ENCODE assay signal across 8 cellular contexts in the genomic region with DNA sequence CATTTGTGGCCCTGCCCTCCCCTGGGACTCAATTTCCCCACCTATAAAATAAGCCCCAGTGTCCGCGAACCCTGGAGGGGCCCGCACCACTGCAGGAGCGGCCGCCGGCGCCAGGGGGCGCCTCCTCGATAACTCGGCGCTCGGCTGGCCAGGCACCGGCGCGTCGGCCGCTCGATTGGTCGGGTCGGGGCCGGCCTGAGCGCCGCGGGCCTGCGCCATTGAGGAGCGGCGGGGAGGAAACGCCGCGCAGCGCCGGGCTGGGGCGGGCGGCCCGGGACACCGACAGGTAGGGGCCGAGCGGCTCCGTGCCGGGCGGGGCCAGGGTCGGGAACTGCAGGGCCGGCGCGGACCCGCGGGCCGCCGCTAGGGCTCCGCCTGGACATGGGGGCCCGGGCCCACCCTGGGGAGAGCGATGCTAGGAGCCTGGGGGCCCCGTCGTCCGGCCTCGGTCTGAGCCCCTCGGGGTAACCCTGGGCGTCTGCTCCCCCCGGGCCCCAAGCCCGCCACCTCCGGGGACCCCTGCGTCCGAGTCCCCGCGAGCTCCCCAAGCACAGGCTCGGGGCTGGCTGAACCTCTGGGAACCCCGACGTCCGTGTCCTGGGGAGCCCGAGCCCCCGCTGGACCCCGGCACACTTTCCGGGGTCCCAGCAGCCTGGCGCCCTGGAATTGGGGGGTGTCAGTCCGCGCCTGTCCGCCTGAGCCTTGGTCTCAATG. TPM values are rescaled to one million over a fixed set of nuclear protein-coding genes. Genes with fewer than 3 reads are reported as not detected.
DNase-seq lines count a peak whose midpoint lies in the region; ATAC-seq and TF ChIP-seq lines count a peak whose summit lies in the region.

A gene with protein sequence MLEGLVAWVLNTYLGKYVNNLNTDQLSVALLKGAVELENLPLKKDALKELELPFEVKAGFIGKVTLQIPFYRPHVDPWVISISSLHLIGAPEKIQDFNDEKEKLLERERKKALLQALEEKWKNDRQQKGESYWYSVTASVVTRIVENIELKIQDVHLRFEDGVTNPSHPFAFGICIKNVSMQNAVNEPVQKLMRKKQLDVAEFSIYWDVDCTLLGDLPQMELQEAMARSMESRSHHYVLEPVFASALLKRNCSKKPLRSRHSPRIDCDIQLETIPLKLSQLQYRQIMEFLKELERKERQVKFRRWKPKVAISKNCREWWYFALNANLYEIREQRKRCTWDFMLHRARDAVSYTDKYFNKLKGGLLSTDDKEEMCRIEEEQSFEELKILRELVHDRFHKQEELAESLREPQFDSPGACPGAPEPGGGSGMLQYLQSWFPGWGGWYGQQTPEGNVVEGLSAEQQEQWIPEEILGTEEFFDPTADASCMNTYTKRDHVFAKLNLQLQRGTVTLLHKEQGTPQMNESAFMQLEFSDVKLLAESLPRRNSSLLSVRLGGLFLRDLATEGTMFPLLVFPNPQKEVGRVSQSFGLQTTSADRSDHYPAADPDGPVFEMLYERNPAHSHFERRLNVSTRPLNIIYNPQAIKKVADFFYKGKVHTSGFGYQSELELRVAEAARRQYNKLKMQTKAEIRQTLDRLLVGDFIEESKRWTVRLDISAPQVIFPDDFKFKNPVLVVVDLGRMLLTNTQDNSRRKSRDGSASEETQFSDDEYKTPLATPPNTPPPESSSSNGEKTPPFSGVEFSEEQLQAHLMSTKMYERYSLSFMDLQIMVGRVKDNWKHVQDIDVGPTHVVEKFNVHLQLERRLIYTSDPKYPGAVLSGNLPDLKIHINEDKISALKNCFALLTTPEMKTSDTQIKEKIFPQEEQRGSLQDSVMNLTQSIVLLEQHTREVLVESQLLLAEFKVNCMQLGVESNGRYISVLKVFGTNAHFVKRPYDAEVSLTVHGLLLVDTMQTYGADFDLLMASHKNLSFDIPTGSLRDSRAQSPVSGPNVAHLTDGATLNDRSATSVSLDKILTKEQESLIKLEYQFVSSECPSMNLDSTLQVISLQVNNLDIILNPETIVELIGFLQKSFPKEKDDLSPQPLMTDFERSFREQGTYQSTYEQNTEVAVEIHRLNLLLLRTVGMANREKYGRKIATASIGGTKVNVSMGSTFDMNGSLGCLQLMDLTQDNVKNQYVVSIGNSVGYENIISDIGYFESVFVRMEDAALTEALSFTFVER (N-terminal part only) (plus strand): TSS at position 196 of the 714 bp plus-strand sequence. CDS start 4,237 bp downstream, outside the sequence.

- intact Hi-C loops in CD4-positive, alpha-beta T cell (cut with DNase I, micrococcal nuclease), result loop anchor here (1.0 to 5.0 kb wide), 5 partner anchors 19 to 1753 kb away; a partner anchor contains a TSS
- intact Hi-C loops in PC-9 (cut with micrococcal nuclease; ENCODE audit: unreplicated experiment), result no loop called here
- intact Hi-C loops in esophagus muscularis mucosa (cut with DNase I), result no loop called here

- no peaks in the 10 kb centered on the region for H3K27me3 Mint-ChIP-seq in CD4-positive, alpha-beta T cell
- H3K27me3 Mint-ChIP-seq in activated T-cell treated with anti-CD3 and anti-CD28 coated beads, Interleukin-2, amount 50 U/mL, for 24 hours, result no peaks in the 10 kb centered on the region

- H3K79me2 ChIP-seq in PC-9 (ENCODE audit: low read depth), result peaks cover 27% of the 10 kb centered on the region; the same call in 1 of the 2 replicates

- peak; percentile 95 for ATAC-seq in CD4-positive, alpha-beta T cell (ENCODE audit: poor library complexity)
- ATAC-seq in GM19324 (IDR thresholded peaks at IDR 0.05; ENCODE audit: low FRiP score, unreplicated experiment), result peak; percentile 78
- ATAC-seq in HG03571 (IDR thresholded peaks at IDR 0.05; ENCODE audit: unreplicated experiment), result peak; percentile 86

- peak within 1 kb of the TSS; percentile 50 for H3K27ac ChIP-seq in CD4-positive, alpha-beta T cell (ENCODE audit: low read depth, low read length)
- peak within 1 kb of the TSS; percentile 29; the same call in 1 of the 2 replicates for H3K27ac ChIP-seq in PC-9
- peak within 1 kb of the TSS; percentile 87 to 94 (median 90) for H3K27ac ChIP-seq in esophagus muscularis mucosa (replicated peaks in 1 of 4)
- peak within 1 kb of the TSS; percentile 67 for H3K27ac ChIP-seq in muscle layer of duodenum (ENCODE audit: low read length)

- H3K4me3 Mint-ChIP-seq in CD4-positive, alpha-beta T cell, result peak within 1 kb of the TSS; percentile 94
- H3K4me3 Mint-ChIP-seq in activated T-cell treated with anti-CD3 and anti-CD28 coated beads, Interleukin-2, amount 50 U/mL, for 24 hours, result peak within 1 kb of the TSS; percentile 87

- H3K4me3 ChIP-seq in PC-9 (peak within 1 kb of the TSS; percentile 69), esophagus muscularis mucosa (peak within 1 kb of the TSS; percentile 78 to 100 (median 98)), muscle layer of duodenum (ENCODE audit: low read depth in 1 of 2, low read length in 2 of 2) (peak within 1 kb of the TSS; percentile 85 to 98)

- no peaks in the 10 kb centered on the region for H3K9me3 ChIP-seq in CD4-positive, alpha-beta T cell (ENCODE audit: control insufficient read depth, low read length)
- no peaks in the 10 kb centered on the region for H3K9me3 ChIP-seq in PC-9 (ENCODE audit: insufficient read depth, low read depth)
- H3K9me3 ChIP-seq in esophagus muscularis mucosa, result no peaks in the 10 kb centered on the region
- H3K9me3 ChIP-seq in muscle layer of duodenum (ENCODE audit: control insufficient read depth in 1 of 2, low read length in 2 of 2), result no peaks in the 10 kb centered on the region

- peak; percentile 85 for TF ChIP-seq CTCF in CD4-positive, alpha-beta T cell (IDR thresholded peaks at IDR 0.05)
- TF ChIP-seq CTCF in PC-9 (conservative IDR thresholded peaks at IDR 0.05) (peak; percentile 72), esophagus muscularis mucosa (IDR thresholded peaks at IDR 0.05) (peak; percentile 94 to 96 (median 96))

- TF ChIP-seq EP300 in esophagus muscularis mucosa (IDR thresholded peaks at IDR 0.05), result no peak

- POLR2A ChIA-PET in CD4-positive, alpha-beta T cell (lab: Charles Lee), result interaction anchor here (1.2 to 2.7 kb wide), 2 partner anchors 20 to 105 kb away, joined by 4 to 13 read pairs; no protein-coding TSS in a partner anchor
- POLR2A ChIA-PET in PC-9 (lab: Charles Lee; ENCODE audit: unreplicated experiment), result no interaction called here

- no peaks in the 10 kb centered on the region for H3K27me3 ChIP-seq in CD4-positive, alpha-beta T cell (ENCODE audit: control insufficient read depth, insufficient read depth, low read length)
- H3K27me3 ChIP-seq in PC-9 (ENCODE audit: insufficient read depth, low read depth), result no peaks in the 10 kb centered on the region
- no peaks in the 10 kb centered on the region for H3K27me3 ChIP-seq in esophagus muscularis mucosa
- no peaks in the 10 kb centered on the region for H3K27me3 ChIP-seq in muscle layer of duodenum (ENCODE audit: low read depth, low read length)

- H3K4me1 Mint-ChIP-seq in CD4-positive, alpha-beta T cell (ENCODE audit: low read depth), result peaks cover 27% of the 10 kb centered on the region
- H3K4me1 Mint-ChIP-seq in activated T-cell treated with anti-CD3 and anti-CD28 coated beads, Interleukin-2, amount 50 U/mL, for 24 hours (ENCODE audit: low read depth), result peaks cover 29% of the 10 kb centered on the region

- BruUV-seq in PC-9 (replicated peaks; lab: Mats Ljungman, UMichigan), result no TSS peak

- H3F3A ChIP-seq in PC-9 (ENCODE audit: insufficient read depth, low read depth), result peaks cover 8% of the 10 kb centered on the region; the same call in 1 of the 2 replicates

- peak within 1 kb of the TSS; percentile 66; the same call in 1 of the 2 replicates for H2AFZ ChIP-seq in PC-9

- peak within 1 kb of the TSS; percentile 85 for H3K4me2 ChIP-seq in PC-9

- H3K27ac Mint-ChIP-seq in CD4-positive, alpha-beta T cell, result peak within 1 kb of the TSS; percentile 83
- peak within 1 kb of the TSS; percentile 85 for H3K27ac Mint-ChIP-seq in activated T-cell treated with anti-CD3 and anti-CD28 coated beads, Interleukin-2, amount 50 U/mL, for 24 hours

- H3K9me3 Mint-ChIP-seq in CD4-positive, alpha-beta T cell, result no peaks in the 10 kb centered on the region
- no peaks in the 10 kb centered on the region for H3K9me3 Mint-ChIP-seq in activated T-cell treated with anti-CD3 and anti-CD28 coated beads, Interleukin-2, amount 50 U/mL, for 24 hours

- peaks cover 14% of the 10 kb centered on the region for H3K36me3 Mint-ChIP-seq in CD4-positive, alpha-beta T cell (ENCODE audit: low read depth)
- H3K36me3 Mint-ChIP-seq in activated T-cell treated with anti-CD3 and anti-CD28 coated beads, Interleukin-2, amount 50 U/mL, for 24 hours (ENCODE audit: low read depth), result peaks cover 15% of the 10 kb centered on the region

- peak; percentile 74 to 86 (median 81) for DNase-seq in CD4-positive, alpha-beta T cell
- peak; percentile 40 to 74 for DNase-seq in PC-9
- peak; percentile 90 for DNase-seq in activated T-cell treated with anti-CD3 and anti-CD28 coated beads, Interleukin-2, amount 50 U/mL, for 24 hours
- DNase-seq in esophagus muscularis mucosa (ENCODE audit: extremely low spot score), result no peak
- DNase-seq in stimulated activated CD8-positive, alpha-beta memory T cell treated with anti-CD3 and anti-CD28 coated beads, Interleukin-7, amount 100 ng/mL, for 4 hours (ENCODE audit: low read depth in 2 of 2), result peak; percentile 50 to 78

- no peaks in the 10 kb centered on the region for H3K36me3 ChIP-seq in PC-9 (ENCODE audit: low read depth)
- peaks cover 0 to 10% (median 7%) of the 10 kb centered on the region in 4 donors for H3K36me3 ChIP-seq in esophagus muscularis mucosa
- peaks cover 3 to 5% of the 10 kb centered on the region in 2 donors for H3K36me3 ChIP-seq in muscle layer of duodenum (ENCODE audit: control insufficient read depth in 1 of 2, insufficient read depth in 2 of 2, low read length in 2 of 2)

- CTCF ChIA-PET in CD4-positive, alpha-beta T cell (lab: Charles Lee), result interaction anchor here (1.6 to 2.1 kb wide), 2 partner anchors 105 to 106 kb away, joined by 3 to 6 read pairs; no protein-coding TSS in a partner anchor
- CTCF ChIA-PET in PC-9 (lab: Charles Lee), result no interaction called here

- WGBS in esophagus muscularis mucosa, result 0% methylated on average over 22 of the region's 77 CpGs

- TF ChIP-seq POLR2A in esophagus muscularis mucosa (IDR thresholded peaks at IDR 0.05; ENCODE audit: low read depth), result no peak

- H4K20me1 ChIP-seq in PC-9 (ENCODE audit: insufficient read depth), result no peaks in the 10 kb centered on the region

- H3K9me2 ChIP-seq in PC-9 (ENCODE audit: insufficient read depth), result no peaks in the 10 kb centered on the region

- peaks cover 11% of the 10 kb centered on the region; the same call in 1 of the 2 replicates for H3K4me1 ChIP-seq in PC-9 (replicated peaks; ENCODE audit: insufficient read depth)
- H3K4me1 ChIP-seq in esophagus muscularis mucosa, result peaks cover 15 to 24% (median 22%) of the 10 kb centered on the region in 4 donors
- peaks cover 0 to 14% of the 10 kb centered on the region in 2 donors for H3K4me1 ChIP-seq in muscle layer of duodenum (ENCODE audit: control insufficient read depth in 1 of 2, insufficient read depth in 2 of 2, low read length in 2 of 2)

RNA-seq across cellular contexts. Expression of the gene that starts here (rescaled TPM):
- 10 to 100 TPM; 63.0 to 67.3 TPM for total RNA-seq in CD4-positive, alpha-beta T cell
- 31.1 and 36.2 TPM in 2 replicates for total RNA-seq in PC-9 (2021)
- 10 to 100 TPM; 67.8 to 93.3 (median 85.4) TPM for total RNA-seq in esophagus muscularis mucosa

Comparison
In these comparisons a context has a peak if more than half of its experiments do, and no peak if none do; other contexts are left out.
1. H3K27ac ChIP-seq: peak in every context shown above with its lines; median percentile 90 in esophagus muscularis mucosa; 67 in muscle layer of duodenum; 50 in CD4-positive, alpha-beta T cell; 29 in PC-9.
2. intact Hi-C loops: an anchor here in CD4-positive, alpha-beta T cell (1.0 to 5.0 kb wide); none called in PC-9 and esophagus muscularis mucosa.